1 cellular context compared by ENCODE assay signal in genomic region chr9:129258124-129258822, GRCh38.
TF ChIP-seq lines count a peak whose summit lies in the region.

No MANE protein-coding gene starts in this region.

TF ChIP-seq in K562, 482 proteins besides CTCF, POLR2A, EP300 and RAD21 (continued from another document and continues in another):
- TF ChIP-seq ID3 (CRISPR knock-in tag; IDR thresholded peaks at IDR 0.05), result no peak
- no peak for TF ChIP-seq ID3 (tag; IDR thresholded peaks at IDR 0.05)
- no peak for TF ChIP-seq ZNF318 (IDR thresholded peaks at IDR 0.05; ENCODE audit: borderline replicate concordance in 1 of 2, low read depth in 1 of 2)
- TF ChIP-seq U2AF2 (optimal IDR thresholded peaks at IDR 0.05; ENCODE audit: low read depth, low read length), result no peak
- no peak for TF ChIP-seq ZFP1 (CRISPR knock-in tag; IDR thresholded peaks at IDR 0.05)
- TF ChIP-seq ZNF124 (CRISPR knock-in tag; IDR thresholded peaks at IDR 0.05), result no peak
- TF ChIP-seq SAFB2 (IDR thresholded peaks at IDR 0.05; ENCODE audit: borderline replicate concordance, low read depth, low read length, severe bottlenecking), result no peak
- no peak for TF ChIP-seq ZNF197 (CRISPR knock-in tag; IDR thresholded peaks at IDR 0.05; ENCODE audit: low read depth)
- no peak for TF ChIP-seq CBFA2T2 (conservative IDR thresholded peaks at IDR 0.05)
- TF ChIP-seq ELF1 (tag; IDR thresholded peaks at IDR 0.05), result no peak
- TF ChIP-seq L3MBTL2 (IDR thresholded peaks at IDR 0.05), result peak; percentile 93
- TF ChIP-seq ATF2 (CRISPR knock-in tag; IDR thresholded peaks at IDR 0.05), result no peak
- TF ChIP-seq TAL1 (IDR thresholded peaks at IDR 0.05), result no peak
- TF ChIP-seq ZBTB26 (CRISPR knock-in tag; IDR thresholded peaks at IDR 0.05), result no peak
- TF ChIP-seq NRF1 (conservative IDR thresholded peaks at IDR 0.05 in 1 of 2, IDR thresholded peaks at IDR 0.05 in 1 of 2), result peak; percentile 61 to 66
- TF ChIP-seq ZFX (CRISPR knock-in tag; IDR thresholded peaks at IDR 0.05), result no peak
- no peak for TF ChIP-seq ELK1 (CRISPR knock-in tag; IDR thresholded peaks at IDR 0.05)
- no peak for TF ChIP-seq ZNF217 (CRISPR knock-in tag; IDR thresholded peaks at IDR 0.05)
- no peak for TF ChIP-seq RBM22 (IDR thresholded peaks at IDR 0.05; ENCODE audit: low read depth, low read length, poor library complexity, severe bottlenecking)
- TF ChIP-seq SRSF9 (IDR thresholded peaks at IDR 0.05; ENCODE audit: borderline replicate concordance, low read depth, low read length), result no peak
- peak; percentile 45 to 70; a peak in 2 of 4 replicates for TF ChIP-seq FOXK2 (conservative IDR thresholded peaks at IDR 0.05 in 1 of 2, IDR thresholded peaks at IDR 0.05 in 1 of 2; ENCODE audit: low read depth in 2 of 2)
- TF ChIP-seq PTBP1 (IDR thresholded peaks at IDR 0.05; ENCODE audit: low read depth, low read length), result no peak
- no peak for TF ChIP-seq GTF2A2 (tag; IDR thresholded peaks at IDR 0.05)
- TF ChIP-seq BACH1 (tag; IDR thresholded peaks at IDR 0.05), result no peak
- TF ChIP-seq ZNF695 (CRISPR knock-in tag; IDR thresholded peaks at IDR 0.05), result no peak
- no peak for TF ChIP-seq FOXO4 (CRISPR knock-in tag; IDR thresholded peaks at IDR 0.05)
- no peak for TF ChIP-seq POLR2B (IDR thresholded peaks at IDR 0.05; ENCODE audit: low read depth, partially characterized antibody)
- TF ChIP-seq NCOA1 (IDR thresholded peaks at IDR 0.05; ENCODE audit: low read depth), result no peak
- TF ChIP-seq MCM3 (IDR thresholded peaks at IDR 0.05), result no peak
- TF ChIP-seq ZNF174 (CRISPR knock-in tag; IDR thresholded peaks at IDR 0.05), result no peak
- TF ChIP-seq RBBP5 (IDR thresholded peaks at IDR 0.05; ENCODE audit: borderline replicate concordance, insufficient read depth, low read length, poor library complexity, severe bottlenecking), result no peak
- no peak for TF ChIP-seq ZNF282 (CRISPR knock-in tag; IDR thresholded peaks at IDR 0.05)
- TF ChIP-seq CHD2 (IDR thresholded peaks at IDR 0.05; ENCODE audit: low read depth, low read length), result no peak
- TF ChIP-seq ZNF324 (CRISPR knock-in tag; IDR thresholded peaks at IDR 0.05), result no peak
- no peak for TF ChIP-seq ZNF586 (CRISPR knock-in tag; conservative IDR thresholded peaks at IDR 0.05)
- no peak for TF ChIP-seq EWSR1 (IDR thresholded peaks at IDR 0.05; ENCODE audit: borderline replicate concordance, low read depth, partially characterized antibody)
- no peak for TF ChIP-seq ZNF175 (CRISPR knock-in tag; IDR thresholded peaks at IDR 0.05; ENCODE audit: low read depth)
- TF ChIP-seq ZNF41 (CRISPR knock-in tag; conservative IDR thresholded peaks at IDR 0.05), result no peak
- no peak for TF ChIP-seq MLLT1 (IDR thresholded peaks at IDR 0.05)
- peak; percentile 100 for TF ChIP-seq MNT (conservative IDR thresholded peaks at IDR 0.05)
- TF ChIP-seq RBM15 (IDR thresholded peaks at IDR 0.05; ENCODE audit: insufficient read depth, low read length), result no peak
- no peak for TF ChIP-seq SNRNP70 (optimal IDR thresholded peaks at IDR 0.05; ENCODE audit: low read depth, low read length)
- TF ChIP-seq ETV1 (tag; conservative IDR thresholded peaks at IDR 0.05; ENCODE audit: low read depth), result no peak
- peak in 1 of 2 experiments; percentile 19; a peak in 1 of 4 replicates for TF ChIP-seq TEAD1 (CRISPR knock-in tag; IDR thresholded peaks at IDR 0.05)
- TF ChIP-seq PHB2 (IDR thresholded peaks at IDR 0.05; ENCODE audit: low read depth), result no peak
- no peak for TF ChIP-seq HEY1 (CRISPR knock-in tag; IDR thresholded peaks at IDR 0.05; ENCODE audit: borderline replicate concordance)
- TF ChIP-seq ZSCAN29 (IDR thresholded peaks at IDR 0.05), result no peak
- no peak for TF ChIP-seq ZNF561 (CRISPR knock-in tag; conservative IDR thresholded peaks at IDR 0.05)
- TF ChIP-seq PPARD (CRISPR knock-in tag; IDR thresholded peaks at IDR 0.05), result no peak
